ENCODE assay signal across 21 cellular contexts in genomic region chr16:35741546-35741945, GRCh38.
A peak's percentile ranks its signal among the peaks of the same experiment; 100 is the strongest.
DNase-seq lines count a peak whose midpoint lies in the region; ATAC-seq, FAIRE-seq and TF ChIP-seq lines count a peak whose summit lies in the region.
"Had no signal": no experiment of that assay in that cellular context is flagged by ENCODE, and none has a peak within 500 bp of the region (broad histone marks: within the 10 kb centered on the region; RNA-seq: fewer than 3 reads in every experiment).

No MANE protein-coding gene starts in this region.

- H3K27ac Mint-ChIP-seq in osteocyte (ENCODE audit: unreplicated experiment) = no peak overlapping the region
- H3K27ac Mint-ChIP-seq: B cell; CD4-positive, alpha-beta T cell; CD8-positive, alpha-beta T cell had no signal

- no peaks in the 10 kb centered on the region for H3K4me1 Mint-ChIP-seq in osteocyte (ENCODE audit: unreplicated experiment)
- H3K4me1 Mint-ChIP-seq: B cell had no signal

- no peak for ATAC-seq in HG03457 (IDR thresholded peaks at IDR 0.05; ENCODE audit: unreplicated experiment)
- ATAC-seq: A549; CD8-positive, alpha-beta T cell had no signal

- H3K4me3 Mint-ChIP-seq in osteocyte (ENCODE audit: unreplicated experiment) = no peak overlapping the region
- H3K4me3 Mint-ChIP-seq: B cell; CD4-positive, alpha-beta T cell; CD8-positive, alpha-beta T cell had no signal

- TF ChIP-seq CTCF in epithelial cell of proximal tubule (conservative IDR thresholded peaks at IDR 0.05; ENCODE audit: low read depth, low read length) (no peak), osteocyte (IDR thresholded peaks at IDR 0.05) (no peak)

- peak; percentile 86 for FAIRE-seq in RCC 7860 (lab: Jason Lieb, UNC)
- FAIRE-seq: A549, D721Med, G401.6, GM12891 had no signal

- H3K27me3 Mint-ChIP-seq in osteocyte (ENCODE audit: unreplicated experiment) = no peaks in the 10 kb centered on the region
- H3K27me3 Mint-ChIP-seq: B cell; CD4-positive, alpha-beta T cell had no signal

- peak overlapping the region; percentile 35 for H3K4me3 ChIP-seq in epithelial cell of proximal tubule (ENCODE audit: low read depth, low read length)
- H3K4me3 ChIP-seq: A549; BLaER1 treated with 17β-estradiol and CSF1 and Interleukin-3, amounts not matched to agents 10 nM and 100 nM had no signal

- H3K9me3 Mint-ChIP-seq in osteocyte (ENCODE audit: unreplicated experiment) = peaks cover 79% of the 10 kb centered on the region

- DNase-seq in RCC 7860 (ENCODE audit: low spot score) = peak; percentile 55
- DNase-seq in epithelial cell of proximal tubule (ENCODE audit: low read depth) = no peak
- DNase-seq in mucosa of gallbladder (ENCODE audit: low spot score) = peak; percentile 5
- DNase-seq in osteocyte (ENCODE audit: extremely low spot score, unreplicated experiment) = peak; percentile 23
- no peak for DNase-seq in activated naive CD4-positive, alpha-beta T cell (lab: John Stamatoyannopoulos, UW)
- DNase-seq in T-helper 9 cell = no peak
- DNase-seq in GM19238 (ENCODE audit: insufficient read length, low spot score) = no peak
- DNase-seq: AML-193; Caco-2; Calu3; CD4-positive, alpha-beta T cell; CD8-positive, alpha-beta T cell; DMS79 treated with DMSO at 0.1 percent for 48 hours; GF-D8 had no signal

- no peaks in the 10 kb centered on the region for H3K36me3 Mint-ChIP-seq in osteocyte (ENCODE audit: unreplicated experiment)
- H3K36me3 Mint-ChIP-seq: CD8-positive, alpha-beta T cell had no signal

Comparison
In these comparisons a context has a peak if more than half of its experiments do, and no peak if none do; other contexts are left out.
1. DNase-seq: peak in RCC 7860 (single experiment), mucosa of gallbladder (single experiment) and osteocyte (single experiment); none in epithelial cell of proximal tubule (single experiment), activated naive CD4-positive, alpha-beta T cell (0 of 4), T-helper 9 cell (single experiment) and GM19238 (single experiment).